14 cellular contexts compared by ENCODE assay signal in genomic region chr2:106863387-106863786, GRCh38. TPM values are rescaled to one million over a fixed set of nuclear protein-coding genes. Genes with fewer than 3 reads are reported as not detected.
DNase-seq lines count a peak whose midpoint lies in the region; ATAC-seq, FAIRE-seq and TF ChIP-seq lines count a peak whose summit lies in the region.
"Had no signal": no experiment of that assay in that cellular context is flagged by ENCODE, and none has a peak within 500 bp of the region (broad histone marks: within the 10 kb centered on the region; RNA-seq: fewer than 3 reads in every experiment).

No MANE protein-coding gene starts in this region.

- DNase-seq in AG10803 (ENCODE audit: low read depth) (no peak), WTC11 (ENCODE audit: low spot score) (peak; percentile 22), keratinocyte (ENCODE audit: low read depth, low spot score) (no peak), mesothelial cell of epicardium (ENCODE audit: low spot score in 2 of 2, unreplicated experiment in 2 of 2) (no peak), DMS114 treated with DMSO at 0.1 percent for 48 hours (lab: John Stamatoyannopoulos, UW; ENCODE audit: unreplicated experiment) (no peak)
- no peak for DNase-seq in activated CD4-positive, alpha-beta T cell treated with anti-CD3 and anti-CD28 coated beads, Interleukin-2, amount 10 ng/mL, durations not matched to agents 24 days and 14 days
- no peak for DNase-seq in activated naive CD4-positive, alpha-beta T cell (lab: John Stamatoyannopoulos, UW)
- DNase-seq: CD8-positive, alpha-beta memory T cell; mesenchymal stem cell; stimulated activated CD4-positive, alpha-beta T cell treated with anti-CD3 and anti-CD28 coated beads, Interleukin-4, amount 100 ng/mL, for 4 hours; stimulated activated naive CD8-positive, alpha-beta T cell treated with anti-CD3 and anti-CD28 coated beads, Interleukin-15, amount 100 ng/mL, for 72 hours had no signal

- H2AFZ ChIP-seq in keratinocyte (ENCODE audit: control insufficient read depth, low read length) = no peak overlapping the region
- H2AFZ ChIP-seq: parathyroid adenoma had no signal

- intact Hi-C loops in activated CD4-positive, alpha-beta T cell treated with anti-CD3 and anti-CD28 coated beads, Interleukin-2, amount 10 ng/mL, durations not matched to agents 24 days and 14 days (cut with micrococcal nuclease) = no loop called here

- POLR2A ChIA-PET in WTC11 (lab: Charles Lee) = no interaction called here

- no peaks in the 10 kb centered on the region for H3K79me2 ChIP-seq in keratinocyte (ENCODE audit: control insufficient read depth, insufficient read depth, low read length)
- H3K79me2 ChIP-seq: parathyroid adenoma had no signal

- dilution Hi-C loops in keratinocyte (cut with MboI; ENCODE audit: extremely low pct_ligation_motif_present, low sequenced_read_pairs) = no loop called here

- H3K27me3 Mint-ChIP-seq in WTC11 (ENCODE audit: low read depth) = no peaks in the 10 kb centered on the region; the same call in 1 of the 2 replicates
- peaks cover 10% of the 10 kb centered on the region for H3K27me3 Mint-ChIP-seq in mesothelial cell of epicardium (ENCODE audit: low read depth)
- peaks cover 1% of the 10 kb centered on the region for H3K27me3 Mint-ChIP-seq in activated CD4-positive, alpha-beta T cell treated with anti-CD3 and anti-CD28 coated beads, Interleukin-2, amount 10 ng/mL, durations not matched to agents 24 days and 14 days
- H3K27me3 Mint-ChIP-seq: CD8-positive, alpha-beta memory T cell; IgD-negative memory B cell had no signal

- H3K27me3 ChIP-seq in keratinocyte (ENCODE audit: control insufficient read depth, extremely low read depth, insufficient read depth, low read length) = no peaks in the 10 kb centered on the region

- no peak for FAIRE-seq in keratinocyte (lab: Jason Lieb, UNC)

- H3K4me1 ChIP-seq in keratinocyte (ENCODE audit: control insufficient read depth, extremely low read depth, insufficient read depth, low read length) = no peaks in the 10 kb centered on the region
- H3K4me1 ChIP-seq: parathyroid adenoma had no signal

- H3K9me3 Mint-ChIP-seq in WTC11 = peaks cover 17% of the 10 kb centered on the region
- peaks cover 11% of the 10 kb centered on the region for H3K9me3 Mint-ChIP-seq in mesothelial cell of epicardium
- no peaks in the 10 kb centered on the region for H3K9me3 Mint-ChIP-seq in activated CD4-positive, alpha-beta T cell treated with anti-CD3 and anti-CD28 coated beads, Interleukin-2, amount 10 ng/mL, durations not matched to agents 24 days and 14 days

- no peak overlapping the region for H3K4me2 ChIP-seq in keratinocyte (ENCODE audit: control insufficient read depth, extremely low read depth, insufficient read depth, low read depth, low read length)

- H3K4me3 Mint-ChIP-seq in WTC11 (no peak overlapping the region), mesothelial cell of epicardium (no peak overlapping the region)
- no peak overlapping the region for H3K4me3 Mint-ChIP-seq in activated CD4-positive, alpha-beta T cell treated with anti-CD3 and anti-CD28 coated beads, Interleukin-2, amount 10 ng/mL, durations not matched to agents 24 days and 14 days
- H3K4me3 Mint-ChIP-seq: CD8-positive, alpha-beta memory T cell; IgD-negative memory B cell; stimulated activated naive CD8-positive, alpha-beta T cell treated with anti-CD3 and anti-CD28 coated beads, Interleukin-15, amount 100 ng/mL, for 72 hours had no signal

- H3K4me1 Mint-ChIP-seq in WTC11 (peaks cover 36% of the 10 kb centered on the region), mesothelial cell of epicardium (peaks cover 7% of the 10 kb centered on the region)
- H3K4me1 Mint-ChIP-seq in activated CD4-positive, alpha-beta T cell treated with anti-CD3 and anti-CD28 coated beads, Interleukin-2, amount 10 ng/mL, durations not matched to agents 24 days and 14 days = no peaks in the 10 kb centered on the region
- H3K4me1 Mint-ChIP-seq: CD8-positive, alpha-beta memory T cell; stimulated activated naive CD8-positive, alpha-beta T cell treated with anti-CD3 and anti-CD28 coated beads, Interleukin-15, amount 100 ng/mL, for 72 hours had no signal

- peaks cover 2% of the 10 kb centered on the region for H3K9me3 ChIP-seq in keratinocyte (ENCODE audit: control insufficient read depth, low read depth, low read length)

- CTCF ChIA-PET in WTC11 (lab: Charles Lee) = interaction anchor here (0.6 kb wide), 1 partner anchor 818 kb away, joined by 3 read pairs; no protein-coding TSS in a partner anchor

- H3K4me3 ChIP-seq in AG10803 (ENCODE audit: low read length) (no peak overlapping the region), keratinocyte (ENCODE audit: control insufficient read depth in 2 of 3, extremely low read depth in 1 of 3, insufficient read depth in 2 of 3, low read depth in 1 of 3, low read length in 3 of 3) (no peak overlapping the region)

- H3K27ac Mint-ChIP-seq in WTC11 (no peak overlapping the region), mesothelial cell of epicardium (no peak overlapping the region)
- H3K27ac Mint-ChIP-seq in activated CD4-positive, alpha-beta T cell treated with anti-CD3 and anti-CD28 coated beads, Interleukin-2, amount 10 ng/mL, durations not matched to agents 24 days and 14 days = no peak overlapping the region
- H3K27ac Mint-ChIP-seq: CD8-positive, alpha-beta memory T cell; IgD-negative memory B cell; stimulated activated naive CD8-positive, alpha-beta T cell treated with anti-CD3 and anti-CD28 coated beads, Interleukin-15, amount 100 ng/mL, for 72 hours had no signal

- TF ChIP-seq EP300 in Ishikawa (IDR thresholded peaks at IDR 0.05; ENCODE audit: borderline replicate concordance) = no peak

- peak; percentile 33 for TF ChIP-seq CTCF in AG10803 (conservative IDR thresholded peaks at IDR 0.05; ENCODE audit: low read length)
- no peak for TF ChIP-seq CTCF in WTC11 (IDR thresholded peaks at IDR 0.05)
- TF ChIP-seq CTCF in keratinocyte (optimal IDR thresholded peaks at IDR 0.05 in 1 of 3, IDR thresholded peaks at IDR 0.05 in 1 of 3, conservative IDR thresholded peaks at IDR 0.05 in 1 of 3; ENCODE audit: extremely low read depth in 1 of 3, insufficient read depth in 2 of 3, low read length in 3 of 3) = peak; percentile 29 to 71 (median 41)
- no peak for TF ChIP-seq CTCF in mesothelial cell of epicardium (IDR thresholded peaks at IDR 0.05; ENCODE audit: unreplicated experiment)

- peaks cover 11% of the 10 kb centered on the region for H3K36me3 Mint-ChIP-seq in WTC11
- peaks cover 1% of the 10 kb centered on the region for H3K36me3 Mint-ChIP-seq in mesothelial cell of epicardium
- no peaks in the 10 kb centered on the region for H3K36me3 Mint-ChIP-seq in activated CD4-positive, alpha-beta T cell treated with anti-CD3 and anti-CD28 coated beads, Interleukin-2, amount 10 ng/mL, durations not matched to agents 24 days and 14 days (ENCODE audit: low read depth)
- H3K36me3 Mint-ChIP-seq: CD8-positive, alpha-beta memory T cell; IgD-negative memory B cell had no signal

- peak; percentile 59 for TF ChIP-seq RAD21 in Ishikawa (IDR thresholded peaks at IDR 0.05; ENCODE audit: low read depth)

- peak; percentile 77 for ATAC-seq in WTC11
- ATAC-seq: stimulated activated naive CD8-positive, alpha-beta T cell treated with anti-CD3 and anti-CD28 coated beads, Interleukin-15, amount 100 ng/mL, for 72 hours had no signal

- H3K27ac ChIP-seq in keratinocyte (ENCODE audit: control insufficient read depth, insufficient read depth, low read length) = no peak overlapping the region
- H3K27ac ChIP-seq: parathyroid adenoma had no signal

- H3K36me3 ChIP-seq in keratinocyte (ENCODE audit: control insufficient read depth in 2 of 2, extremely low read depth in 1 of 2, insufficient read depth in 2 of 2, low read length in 2 of 2) = no peaks in the 10 kb centered on the region

- H4K20me1 ChIP-seq in keratinocyte (ENCODE audit: control insufficient read depth, extremely low read depth, insufficient read depth, low read length) = no peaks in the 10 kb centered on the region

- H3K9ac ChIP-seq in keratinocyte (ENCODE audit: control insufficient read depth, extremely low read depth, insufficient read depth, low read length) = no peak overlapping the region
- H3K9ac ChIP-seq: parathyroid adenoma had no signal

- no peaks in the 10 kb centered on the region for H3K9me1 ChIP-seq in keratinocyte (ENCODE audit: control insufficient read depth, extremely low read depth, insufficient read depth, low read length)

TF ChIP-seq in Ishikawa, 13 proteins besides CTCF, POLR2A, EP300 and RAD21 (continues in another document):
- no peak for TF ChIP-seq CREB1 (IDR thresholded peaks at IDR 0.05; ENCODE audit: low read depth)

TF ChIP-seq in WTC11, 78 proteins besides CTCF, POLR2A, EP300 and RAD21 (continues in another document):
- TF ChIP-seq ZNF138 (CRISPR knock-in tag; conservative IDR thresholded peaks at IDR 0.05) (no peak), GTF2I (CRISPR knock-in tag; conservative IDR thresholded peaks at IDR 0.05) (no peak), ZNF219 (CRISPR knock-in tag; IDR thresholded peaks at IDR 0.05; ENCODE audit: borderline replicate concordance) (no peak), ETV6 (CRISPR knock-in tag; IDR thresholded peaks at IDR 0.05) (no peak), TCF7 (CRISPR knock-in tag; IDR thresholded peaks at IDR 0.05; ENCODE audit: low read depth) (no peak), GRHL2 (CRISPR knock-in tag; IDR thresholded peaks at IDR 0.05; ENCODE audit: insufficient replicate concordance, severe bottlenecking) (no peak)

RNA-seq across cellular contexts. Expression of gene ST6GAL2, which starts 22.6 kb away (rescaled TPM):
- 7.5 to 11.0 TPM (median 8.6 TPM) in 3 replicates for total RNA-seq in WTC11 (2021)
- polyA plus RNA-seq in keratinocyte = 0.08 to 0.24 TPM (median 0.14 TPM) in 3 replicates
- polyA plus RNA-seq in keratinocyte (2011; ENCODE audit: low read depth) = not detected
- polyA plus RNA-seq in keratinocyte (2011; cell fraction: cytosol; rRNA removed) = 0.12 TPM in 2 replicates
- polyA plus RNA-seq in keratinocyte (2011; cell fraction: nucleus; rRNA removed) = 0.39 and 0.45 TPM in 2 replicates
- polyA plus RNA-seq in keratinocyte (2012; ENCODE audit: low replicate concordance) = 0.03 and 0.18 TPM in 2 replicates
- polyA minus RNA-seq in keratinocyte = 0.10 to 0.26 TPM (median 0.26 TPM) in 3 replicates
- polyA minus RNA-seq in keratinocyte (2011; cell fraction: cytosol; rRNA and poly(A)+ RNA removed) = 1.2 TPM
- 0.42 and 1.3 TPM in 2 replicates for polyA minus RNA-seq in keratinocyte (2011; cell fraction: nucleus; rRNA and poly(A)+ RNA removed)
- 16.3 to 19.4 TPM (median 19.3 TPM) in 3 replicates for total RNA-seq in mesothelial cell of epicardium
- not detected in 2 replicates for total RNA-seq in activated CD4-positive, alpha-beta T cell treated with anti-CD3 and anti-CD28 coated beads, Interleukin-2, amount 10 ng/mL, durations not matched to agents 24 days and 14 days
- total RNA-seq: CD8-positive, alpha-beta memory T cell had no signal
- polyA plus RNA-seq: CD8-positive, alpha-beta memory T cell; IgD-negative memory B cell had no signal

Comparison
In these comparisons a context has a peak if more than half of its experiments do, and no peak if none do; other contexts are left out.
1. CTCF ChIP-seq: peak in AG10803 (single experiment) and keratinocyte (3 of 3); none in WTC11 (single experiment) and mesothelial cell of epicardium (single experiment).